ENCODE assay signal across 21 cellular contexts in the genomic region with DNA sequence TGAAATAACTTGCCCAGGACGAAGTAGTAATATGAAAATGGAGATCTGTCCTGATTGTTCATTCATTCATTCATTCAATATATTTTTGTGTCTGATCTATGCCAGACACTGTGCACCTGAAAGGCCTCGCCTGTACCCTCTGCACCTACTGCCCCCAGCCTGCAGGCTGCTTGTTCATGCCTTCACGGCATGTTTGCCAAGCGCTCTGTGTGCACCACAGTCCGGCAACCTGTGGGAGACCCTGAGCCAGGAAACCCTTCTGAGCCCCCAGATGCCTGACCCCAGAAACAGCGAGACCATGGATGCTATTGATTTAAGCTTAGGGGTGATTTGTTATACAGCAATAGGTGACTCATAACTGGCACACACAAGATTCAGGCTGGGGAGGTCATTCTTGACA.
"Had no signal": no experiment of that assay in that cellular context is flagged by ENCODE, and none has a peak within 500 bp of the region (broad histone marks: within the 10 kb centered on the region; RNA-seq: fewer than 3 reads in every experiment).

No MANE protein-coding gene starts in this region.

- H3K9ac ChIP-seq: SK-N-SH had no signal

- DNase-seq: activated CD4-positive, alpha-beta memory T cell treated with anti-CD3 and anti-CD28 coated beads for 36 hours; activated CD4-positive, alpha-beta T cell treated with anti-CD3 and anti-CD28 coated beads for 4 hours; activated gamma-delta T cell treated with Interleukin-2 at 50 U/mL for 16 hours; activated T-cell treated with anti-CD3 and anti-CD28 coated beads, Interleukin-2, amount 50 U/mL, for 48 hours; amygdala; effector memory CD8-positive, alpha-beta T cell; left colon; posterior cingulate gyrus; retina; SK-N-SH; stimulated activated CD4-positive, alpha-beta T cell treated with anti-CD3 and anti-CD28 coated beads, Interleukin-12 subunit alpha, Interleukin-12 subunit beta, amount 100 ng/mL, for 4 hours; stimulated activated CD4-positive, alpha-beta T cell treated with anti-CD3 and anti-CD28 coated beads, Interleukin-1b, Interleukin-23, amount 100 ng/mL, for 48 hours; stimulated activated naive CD8-positive, alpha-beta T cell treated with anti-CD3 and anti-CD28 coated beads, Interleukin-15, Interleukin-2, amounts not matched to agents 100 U/mL and 50 U/mL, for 24 hours had no signal

- H3K27ac ChIP-seq: cardiac muscle cell, tibial nerve had no signal

- H3K27me3 Mint-ChIP-seq: activated CD4-positive, alpha-beta memory T cell treated with anti-CD3 and anti-CD28 coated beads for 36 hours; effector memory CD8-positive, alpha-beta T cell; natural killer cell treated with Interleukin-12 subunit alpha and Interleukin-12 subunit beta and Interleukin-15 and Interleukin-18, amount 100 ng/mL, for 72 hours had no signal

- H3K27ac Mint-ChIP-seq: activated CD4-positive, alpha-beta memory T cell treated with anti-CD3 and anti-CD28 coated beads for 36 hours; activated naive CD4-positive, alpha-beta T cell treated with anti-CD3 and anti-CD28 coated beads, Interleukin-2, amount 50 U/mL, for 72 hours; mesothelial cell of epicardium; natural killer cell treated with Interleukin-12 subunit alpha and Interleukin-12 subunit beta and Interleukin-15 and Interleukin-18, amount 100 ng/mL, for 72 hours; T-helper 2 cell treated with Interferon-gamma antibody and Interleukin-4, amounts not matched to agents 5 μg/mL and 100 μg/mL, for 36 hours had no signal

- H3K36me3 ChIP-seq: cardiac muscle cell, tibial nerve had no signal

- H3K4me3 ChIP-seq: cardiac muscle cell, lung, tibial nerve had no signal

- H3K4me3 Mint-ChIP-seq: activated CD4-positive, alpha-beta memory T cell treated with anti-CD3 and anti-CD28 coated beads for 36 hours; effector memory CD8-positive, alpha-beta T cell; mesothelial cell of epicardium; natural killer cell treated with Interleukin-12 subunit alpha and Interleukin-12 subunit beta and Interleukin-15 and Interleukin-18, amount 100 ng/mL, for 72 hours; T-helper 2 cell treated with Interferon-gamma antibody and Interleukin-4, amounts not matched to agents 5 μg/mL and 100 μg/mL, for 36 hours had no signal

- H3K27me3 ChIP-seq: cardiac muscle cell, tibial nerve had no signal

- ATAC-seq: activated naive CD4-positive, alpha-beta T cell treated with anti-CD3 and anti-CD28 coated beads, Interleukin-2, amount 50 U/mL, for 72 hours; effector memory CD8-positive, alpha-beta T cell; natural killer cell treated with Interleukin-12 subunit alpha and Interleukin-12 subunit beta and Interleukin-15 and Interleukin-18, amount 100 ng/mL, for 72 hours; stimulated activated naive CD8-positive, alpha-beta T cell treated with anti-CD3 and anti-CD28 coated beads, Interleukin-15, Interleukin-2, amounts not matched to agents 100 U/mL and 50 U/mL, for 24 hours had no signal

- FAIRE-seq: TTC549 had no signal

- H3K9me3 ChIP-seq: SK-N-SH had no signal
